ENCODE assay signal across 8 cellular contexts in the genomic region with DNA sequence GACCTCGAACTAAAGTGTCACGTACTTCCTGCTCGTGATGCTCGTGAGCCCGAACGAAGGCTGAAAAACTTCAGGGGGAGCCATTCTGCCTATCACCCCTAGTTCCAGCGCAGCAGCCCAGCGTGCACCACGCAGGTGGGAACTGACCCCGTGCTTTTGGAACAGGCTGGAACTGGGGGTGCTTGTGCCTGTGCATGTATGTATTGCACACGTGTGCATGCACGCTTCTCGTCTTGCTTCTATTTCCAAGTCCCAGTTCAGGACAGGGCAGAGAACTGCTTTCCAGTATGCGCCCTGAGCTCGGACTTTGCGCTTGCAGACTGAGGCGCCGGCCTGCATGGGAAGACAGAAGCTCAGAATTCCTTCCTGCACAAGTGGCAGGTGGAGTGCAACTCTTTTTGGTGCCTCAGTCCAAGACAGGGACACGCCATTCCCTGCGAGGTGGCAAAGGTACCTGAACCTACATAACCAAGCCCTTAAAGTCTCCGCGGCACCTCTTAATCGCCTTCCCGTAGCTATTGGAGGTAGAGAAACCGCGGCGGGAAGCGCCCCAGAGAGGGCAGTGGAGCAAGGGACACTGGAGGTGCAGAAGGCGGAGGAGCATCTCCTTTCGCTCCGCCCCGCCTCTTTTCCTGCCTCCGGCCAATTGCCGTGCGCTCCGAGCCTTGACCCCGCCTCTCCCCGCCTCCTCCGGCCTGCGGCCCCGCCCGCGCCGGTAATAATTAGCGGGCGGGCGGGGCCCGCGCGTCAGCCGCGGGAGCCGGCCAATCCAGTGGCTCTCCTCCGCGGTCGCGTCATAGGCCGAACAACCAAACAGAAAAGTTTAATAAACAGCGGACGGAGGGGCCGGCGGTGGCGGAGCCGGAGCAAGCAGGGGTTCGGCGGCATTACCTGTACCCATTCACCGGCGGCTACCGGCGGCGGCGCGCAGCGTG. TPM values are rescaled to one million over a fixed set of nuclear protein-coding genes. Genes with fewer than 3 reads are reported as not detected.
DNase-seq lines count a peak whose midpoint lies in the region; ATAC-seq and TF ChIP-seq lines count a peak whose summit lies in the region.

A gene (plus strand): TSS at position 826 of the 935 bp plus-strand sequence. CDS start 60,669 bp downstream, outside the sequence.

- H4K20me1 ChIP-seq in IMR-90 (ENCODE audit: insufficient read depth, low read length) = peaks cover 8% of the 10 kb centered on the region; the same call in 1 of the 2 replicates

- H2AK5ac ChIP-seq in IMR-90 (ENCODE audit: low read depth, low read length) = no peak within 1 kb of the TSS

- in situ Hi-C loops in IMR-90 (cut with MboI; ENCODE audit: low sequenced_read_pairs) = no loop called here

- POLR2A ChIA-PET in IMR-90 (lab: Charles Lee; ENCODE audit: unreplicated experiment) = interaction anchor here (0.5 kb wide), 1 partner anchor 102 kb away, joined by 7 read pairs; no protein-coding TSS in a partner anchor

- peak within 1 kb of the TSS; percentile 98 for H2AFZ ChIP-seq in IMR-90 (replicated peaks; ENCODE audit: low read length, poor library complexity)

- peak within 1 kb of the TSS; percentile 61; the same call in 1 of the 2 replicates for H3K14ac ChIP-seq in IMR-90 (replicated peaks; ENCODE audit: low read depth, low read length)

- no peak within 1 kb of the TSS for H4K91ac ChIP-seq in IMR-90 (ENCODE audit: insufficient read depth, low read depth, low read length)

- TF ChIP-seq CTCF in IMR-90 (conservative IDR thresholded peaks at IDR 0.05; ENCODE audit: low read depth, low read length) (no peak), epithelial cell of esophagus (IDR thresholded peaks at IDR 0.05; ENCODE audit: insufficient read depth, low read depth, low read length, missing control alignments) (no peak), mucosa of descending colon (IDR thresholded peaks at IDR 0.05) (no peak)

- H3K9me1 ChIP-seq in IMR-90 (ENCODE audit: insufficient read depth, low read length) = no peaks in the 10 kb centered on the region

- H3K4me3 ChIP-seq in IMR-90 (ENCODE audit: insufficient read depth, low read depth, low read length) (peak within 1 kb of the TSS; percentile 77), epithelial cell of esophagus (ENCODE audit: low read length) (peak within 1 kb of the TSS; percentile 66), mucosa of descending colon (peak within 1 kb of the TSS; percentile 68)

- intact Hi-C loops in IMR-90 (cut with micrococcal nuclease) (no loop called here), mucosa of descending colon (cut with DNase I, micrococcal nuclease) (no loop called here)

- H3K27me3 ChIP-seq in IMR-90 (ENCODE audit: control insufficient read depth, insufficient read depth, low read length) = no peaks in the 10 kb centered on the region; the same call in 1 of the 2 replicates

- peak within 1 kb of the TSS; percentile 84 for H2AK9ac ChIP-seq in IMR-90 (replicated peaks; ENCODE audit: low read depth, low read length, poor library complexity)

- no peak within 1 kb of the TSS for H3K4ac ChIP-seq in IMR-90 (ENCODE audit: low read depth, low read length)

- peak within 1 kb of the TSS; percentile 61 for H3K27ac ChIP-seq in IMR-90 (ENCODE audit: insufficient read depth, low read length)

- H2BK120ac ChIP-seq in IMR-90 (ENCODE audit: low read depth, low read length) = no peak within 1 kb of the TSS

- no peak within 1 kb of the TSS for H2BK15ac ChIP-seq in IMR-90 (ENCODE audit: low read depth, low read length)

- H3K23ac ChIP-seq in IMR-90 (ENCODE audit: low read depth, low read length) = peak within 1 kb of the TSS; percentile 39

- H3K9ac ChIP-seq in IMR-90 (ENCODE audit: low read depth, low read length) = peak within 1 kb of the TSS; percentile 63

- H3K36me3 ChIP-seq in IMR-90 (ENCODE audit: control insufficient read depth, insufficient read depth, low read length) = no peaks in the 10 kb centered on the region
- peaks cover 3% of the 10 kb centered on the region for H3K36me3 ChIP-seq in mucosa of descending colon (ENCODE audit: low read depth)

- H3K79me1 ChIP-seq in IMR-90 (ENCODE audit: low read depth in 1 of 2, low read length in 2 of 2) = peaks cover 0 to 21% of the 10 kb centered on the region in 2 experiments; a peak in 2 of 4 replicates

- 0 out of 2 replicates have a peak, but pooled peaks have one; percentile 4 for TF ChIP-seq RAD21 in IMR-90 (IDR thresholded peaks at IDR 0.05; ENCODE audit: low read length)

- no TSS peak for BruUV-seq in IMR-90 (replicated peaks; lab: Mats Ljungman, UMichigan)

- CTCF ChIA-PET in IMR-90 (lab: Yijun Ruan, JAX) = interaction anchor here (0.6 to 1.2 kb wide), 2 partner anchors 186 to 708 kb away, joined by 3 to 4 read pairs; no protein-coding TSS in a partner anchor

- peaks cover 3% of the 10 kb centered on the region; the same call in 1 of the 2 replicates for H3K4me1 ChIP-seq in IMR-90 (ENCODE audit: control insufficient read depth, insufficient read depth, low read length)
- peaks cover 28% of the 10 kb centered on the region for H3K4me1 ChIP-seq in mucosa of descending colon (ENCODE audit: low read depth)

- no peak within 1 kb of the TSS for H4K5ac ChIP-seq in IMR-90 (ENCODE audit: low read depth, low read length)

- no peak within 1 kb of the TSS for H3K18ac ChIP-seq in IMR-90 (ENCODE audit: low read depth, low read length)

- WGBS in IMR-90 (ENCODE audit: extremely low coverage in 2 of 2, insufficient read length in 1 of 2), 2 experiments = 3% methylated on average over 20 of the region's 74 CpGs; no CpG with 5 or more reads in 1 of the 2 experiments

- peak within 1 kb of the TSS in 1 of 2 experiments; percentile 59; a peak in 1 of 4 replicates for H4K8ac ChIP-seq in IMR-90 (ENCODE audit: low read depth in 2 of 2, low read length in 2 of 2)

- DNase-seq in DMS114 treated with DMSO at 0.1 percent for 48 hours (lab: John Stamatoyannopoulos, UW; ENCODE audit: unreplicated experiment) (peak; percentile 93), IMR-90 (peak; percentile 91), OCI-M1 (lab: John Stamatoyannopoulos, UW) (peak; percentile 97), activated T-cell treated with anti-CD3 and anti-CD28 coated beads for 24 hours (ENCODE audit: low read depth) (peak; percentile 92), epithelial cell of esophagus (ENCODE audit: low read depth) (peak; percentile 96), mucosa of descending colon (peak; percentile 97 to 98 (median 97))
- DNase-seq in stimulated activated CD8-positive, alpha-beta memory T cell treated with anti-CD3 and anti-CD28 coated beads, Interleukin-4, amount 100 ng/mL, for 24 hours (ENCODE audit: low read depth) = peak; percentile 93

- peak within 1 kb of the TSS; percentile 82 for H2BK5ac ChIP-seq in IMR-90 (ENCODE audit: low read depth, low read length, poor library complexity, severe bottlenecking)

- dilution Hi-C loops in IMR-90 (cut with HindIII; ENCODE audit: low sequenced_read_pairs, unreplicated experiment) = no loop called here

- peak within 1 kb of the TSS; percentile 97 for H3K4me2 ChIP-seq in IMR-90 (ENCODE audit: low read depth, low read length)

- peak; percentile 86 for TF ChIP-seq POLR2A in IMR-90 (IDR thresholded peaks at IDR 0.05; ENCODE audit: low read depth, low read length)

- H3K9me3 ChIP-seq in IMR-90 (ENCODE audit: control insufficient read depth, insufficient read depth, low read length) (no peaks in the 10 kb centered on the region), mucosa of descending colon (no peaks in the 10 kb centered on the region)

- H2BK20ac ChIP-seq in IMR-90 (ENCODE audit: low read depth, low read length) = no peak within 1 kb of the TSS

- peak; percentile 74 for ATAC-seq in GM21528 (IDR thresholded peaks at IDR 0.05; ENCODE audit: low FRiP score, unreplicated experiment)
- ATAC-seq in IMR-90 (ENCODE audit: low read depth) = peak; percentile 98
- ATAC-seq in mucosa of descending colon = peak; percentile 95

- H3K56ac ChIP-seq in IMR-90 (ENCODE audit: extremely low read depth, insufficient read depth, low read length) = no peak within 1 kb of the TSS

TF ChIP-seq in IMR-90, 13 proteins besides CTCF, POLR2A, EP300 and RAD21 (continues in another document):
- TF ChIP-seq FOS (IDR thresholded peaks at IDR 0.05; ENCODE audit: low read depth, low read length) (no peak), MAZ (IDR thresholded peaks at IDR 0.05; ENCODE audit: borderline replicate concordance, low read depth, low read length) (peak; percentile 98), CEBPB (IDR thresholded peaks at IDR 0.05; ENCODE audit: low read depth, low read length) (no peak), SMC3 (IDR thresholded peaks at IDR 0.05; ENCODE audit: low read depth, low read length) (no peak), CHD1 (IDR thresholded peaks at IDR 0.05; ENCODE audit: low read depth, low read length) (no peak), MXI1 (IDR thresholded peaks at IDR 0.05; ENCODE audit: borderline replicate concordance, low read depth, low read length) (no peak), RFX5 (IDR thresholded peaks at IDR 0.05; ENCODE audit: low read depth, low read length) (0 out of 2 replicates have a peak, but pooled peaks have one; percentile 38), RCOR1 (IDR thresholded peaks at IDR 0.05; ENCODE audit: insufficient replicate concordance, low read length) (no peak), BHLHE40 (IDR thresholded peaks at IDR 0.05; ENCODE audit: low read depth, low read length) (no peak), MAFK (IDR thresholded peaks at IDR 0.05; ENCODE audit: low read depth, low read length) (no peak), NFE2L2 (IDR thresholded peaks at IDR 0.05; ENCODE audit: low read depth, low read length) (no peak)
- TF ChIP-seq, protein P1, sequence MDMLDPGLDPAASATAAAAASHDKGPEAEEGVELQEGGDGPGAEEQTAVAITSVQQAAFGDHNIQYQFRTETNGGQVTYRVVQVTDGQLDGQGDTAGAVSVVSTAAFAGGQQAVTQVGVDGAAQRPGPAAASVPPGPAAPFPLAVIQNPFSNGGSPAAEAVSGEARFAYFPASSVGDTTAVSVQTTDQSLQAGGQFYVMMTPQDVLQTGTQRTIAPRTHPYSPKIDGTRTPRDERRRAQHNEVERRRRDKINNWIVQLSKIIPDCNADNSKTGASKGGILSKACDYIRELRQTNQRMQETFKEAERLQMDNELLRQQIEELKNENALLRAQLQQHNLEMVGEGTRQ (IDR thresholded peaks at IDR 0.05; ENCODE audit: low read depth, low read length) = peak; percentile 40; the same call in 1 of the 2 replicates

RNA-seq across cellular contexts. Expression of the gene that starts here (rescaled TPM):
- total RNA-seq in IMR-90 (2012; rRNA removed) (88.6 and 96.4 TPM in 2 replicates), mucosa of descending colon (10 to 100 TPM; 73.0 to 83.3 (median 76.5) TPM)
- 56.0 and 77.5 TPM in 2 replicates for polyA plus RNA-seq in IMR-90 (2012; rRNA removed)
- 67.0 and 119 TPM in 2 replicates for polyA plus RNA-seq in IMR-90 (2012; cell fraction: cytosol; rRNA removed)
- 33.2 and 65.3 TPM in 2 replicates for polyA plus RNA-seq in IMR-90 (2012; cell fraction: nucleus; rRNA removed; ENCODE audit: low replicate concordance)

Comparison
In these comparisons a context has a peak if more than half of its experiments do, and no peak if none do; other contexts are left out.
1. Peak in every context shown above with its lines: DNase-seq, ATAC-seq, H3K4me3 ChIP-seq and H3K27ac ChIP-seq.